Comparison of ENCODE assay signal across 19 cellular contexts in the genomic region with DNA sequence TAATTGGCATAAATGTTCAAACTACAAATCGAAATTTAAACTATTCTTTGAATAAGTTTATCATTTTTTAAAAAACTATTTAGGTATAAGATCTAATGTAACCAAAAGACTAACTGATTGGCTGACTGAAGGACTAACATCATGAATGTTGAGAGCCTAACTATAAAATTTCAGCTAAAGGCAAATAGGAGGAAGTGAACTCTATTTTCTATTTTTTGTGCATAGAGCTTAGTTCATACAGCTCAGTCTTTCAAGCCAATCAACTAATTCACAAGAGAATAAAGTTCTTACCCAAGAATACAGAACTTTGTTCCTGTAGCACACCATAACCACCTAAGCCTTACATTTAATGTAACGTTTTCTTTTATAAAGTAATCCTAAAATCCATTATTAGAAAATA. TPM values are rescaled to one million over a fixed set of nuclear protein-coding genes. Genes with fewer than 3 reads are reported as not detected.
DNase-seq lines count a peak whose midpoint lies in the region; ATAC-seq, FAIRE-seq and TF ChIP-seq lines count a peak whose summit lies in the region.
"Had no signal": no experiment of that assay in that cellular context is flagged by ENCODE, and none has a peak within 500 bp of the region (broad histone marks: within the 10 kb centered on the region; RNA-seq: fewer than 3 reads in every experiment).

No MANE protein-coding gene starts in this region.

- peak overlapping the region; percentile 86; the same call in 1 of the 3 replicates for H3K27ac ChIP-seq in K562 (ENCODE audit: extremely low read depth, low read depth, low read length)
- H3K27ac ChIP-seq: C4-2B had no signal

- no TSS peak for BruUV-seq in K562 (replicated peaks; lab: Mats Ljungman, UMichigan)

- H3K36me3 ChIP-seq in K562 (ENCODE audit: control insufficient read depth, insufficient read depth, low read length) (no peaks in the 10 kb centered on the region; the same call in 2 of the 3 replicates), skeletal muscle satellite cell (ENCODE audit: insufficient read depth, low read length) (no peaks in the 10 kb centered on the region)

- in situ Hi-C loops in K562 (cut with MboI), result no loop called here

- H3K4me3 ChIP-seq in K562 (no peak overlapping the region), skeletal muscle satellite cell (ENCODE audit: low read length) (no peak overlapping the region)
- H3K4me3 ChIP-seq: GM12878 had no signal

- ATAC-seq in K562, result no peak
- no peak for ATAC-seq in HG03469 (IDR thresholded peaks at IDR 0.05; ENCODE audit: unreplicated experiment)
- ATAC-seq: GM12878 had no signal

- CTCF ChIA-PET in K562 (lab: Yijun Ruan, JAX; ENCODE audit: low intra/inter-chr PET ratio), result no interaction called here

- peak overlapping the region; percentile 91 for H2AFZ ChIP-seq in K562 (ENCODE audit: low read depth, low read length)

- H4K20me1 ChIP-seq in K562 (replicated peaks; ENCODE audit: control insufficient read depth, insufficient read depth, low read length), result no peaks in the 10 kb centered on the region

- no peak for TF ChIP-seq EP300 in K562 (IDR thresholded peaks at IDR 0.05; ENCODE audit: low read length)

- H3K4me1 ChIP-seq in K562 (replicated peaks in 1 of 2; ENCODE audit: control insufficient read depth in 2 of 2, insufficient read depth in 2 of 2, low read length in 2 of 2) (peaks cover 7 to 55% of the 10 kb centered on the region in 2 experiments), skeletal muscle satellite cell (ENCODE audit: control insufficient read depth, insufficient read depth, low read length) (peaks cover 69% of the 10 kb centered on the region)

- no peak for TF ChIP-seq CTCF in K562 (IDR thresholded peaks at IDR 0.05 in 2 of 3, conservative IDR thresholded peaks at IDR 0.05 in 1 of 3; ENCODE audit: insufficient read depth in 2 of 3, low read depth in 1 of 3, low read length in 3 of 3)

- POLR2A ChIA-PET in K562 (lab: Yijun Ruan, JAX), result interaction anchor here (0.8 to 2.3 kb wide), 4 partner anchors 9 to 22 kb away, joined by 3 to 7 read pairs (median 3); no protein-coding TSS in a partner anchor

- H3K27me3 ChIP-seq in K562 (ENCODE audit: control insufficient read depth in 2 of 2, insufficient read depth in 2 of 2, low read length in 2 of 2) (no peaks in the 10 kb centered on the region), skeletal muscle satellite cell (ENCODE audit: control insufficient read depth, insufficient read depth, low read length) (no peaks in the 10 kb centered on the region)

- FAIRE-seq in K562 (lab: Jason Lieb, UNC), result no peak
- FAIRE-seq: GM12878 had no signal

- TF ChIP-seq RAD21 in K562 (CRISPR knock-in tag; conservative IDR thresholded peaks at IDR 0.05 in 1 of 2, IDR thresholded peaks at IDR 0.05 in 1 of 2), result no peak; a peak in 1 of 4 replicates

- peak overlapping the region in 1 of 2 experiments; percentile 5; a peak in 1 of 4 replicates for H3K9ac ChIP-seq in K562 (ENCODE audit: insufficient read depth in 1 of 2, low read depth in 2 of 2, low read length in 2 of 2)
- peak overlapping the region; percentile 73 for H3K9ac ChIP-seq in skeletal muscle satellite cell (ENCODE audit: low read depth, low read length)

- intact Hi-C loops in K562 (cut with micrococcal nuclease), result no loop called here

- DNase-seq in DMS53 (lab: John Stamatoyannopoulos, UW), result peak; percentile 17
- no peak for DNase-seq in DMS53 treated with DMSO at 0.1 percent for 48 hours (lab: John Stamatoyannopoulos, UW; ENCODE audit: unreplicated experiment)
- peak; percentile 15 to 27 for DNase-seq in Kasumi-1 (lab: John Stamatoyannopoulos, UW)
- DNase-seq in K562 (ENCODE audit: extremely low read depth in 1 of 4, low spot score in 3 of 4), result no peak
- no peak for DNase-seq in inferior parietal cortex (ENCODE audit: extremely low spot score)
- DNase-seq: 8988T; CD8-positive, alpha-beta memory T cell; DMS79 treated with DMSO at 0.1 percent for 48 hours; H7; NCI-H1417; NCI-H1694 treated with DMSO at 0.1 percent for 48 hours; NCI-H2081 treated with DMSO at 0.1 percent for 48 hours; NCI-H2171 treated with DMSO at 0.1 percent for 48 hours; NCI-H446; NCI-H526 had no signal

- H3K9me1 ChIP-seq in K562 (ENCODE audit: control insufficient read depth, insufficient read depth, low read length), result no peaks in the 10 kb centered on the region

- H3K9me3 ChIP-seq in K562 (replicated peaks; ENCODE audit: control insufficient read depth, insufficient read depth, low read depth, low read length), result 0 out of 2 replicates have a peak, but pooled peaks cover 3% of the 10 kb centered on the region
- H3K9me3 ChIP-seq in skeletal muscle satellite cell (replicated peaks; ENCODE audit: low read length), result no peaks in the 10 kb centered on the region

- no peaks in the 10 kb centered on the region for H3K79me2 ChIP-seq in K562 (ENCODE audit: control insufficient read depth, insufficient read depth, low read length)

- H3K4me2 ChIP-seq in K562 (ENCODE audit: insufficient read depth, low read length) (no peak overlapping the region), skeletal muscle satellite cell (ENCODE audit: low read length) (peak overlapping the region; percentile 55)

- no peak for TF ChIP-seq POLR2A in K562 (conservative IDR thresholded peaks at IDR 0.05)

- 15% methylated on average over 2 of the region's 2 CpGs for WGBS in K562 (ENCODE audit: insufficient coverage, low coverage, missing lambda C conversion rate)

TF ChIP-seq in K562, 482 proteins besides CTCF, POLR2A, EP300 and RAD21 (continues in another document):
- TF ChIP-seq HIVEP1 (CRISPR knock-in tag; IDR thresholded peaks at IDR 0.05) (no peak), ZFPM2 (CRISPR knock-in tag; IDR thresholded peaks at IDR 0.05) (0 out of 2 replicates have a peak, but pooled peaks have one; percentile 23), NR2C2 (CRISPR knock-in tag; IDR thresholded peaks at IDR 0.05) (no peak), NR2C2 (tag; IDR thresholded peaks at IDR 0.05) (0 out of 2 replicates have a peak, but pooled peaks have one; percentile 17), POLR2H (tag; IDR thresholded peaks at IDR 0.05; ENCODE audit: low read depth) (0 out of 2 replicates have a peak, but pooled peaks have one; percentile 28), CC2D1A (IDR thresholded peaks at IDR 0.05) (no peak), PML (IDR thresholded peaks at IDR 0.05; ENCODE audit: low read length) (no peak), THRAP3 (IDR thresholded peaks at IDR 0.05; ENCODE audit: borderline replicate concordance) (0 out of 2 replicates have a peak, but pooled peaks have one; percentile 47), CEBPG (CRISPR knock-in tag; IDR thresholded peaks at IDR 0.05) (no peak), CEBPG (tag; conservative IDR thresholded peaks at IDR 0.05 in 1 of 2, IDR thresholded peaks at IDR 0.05 in 1 of 2) (0 out of 4 replicates have a peak, but pooled peaks of 1 of the 2 experiments have one; percentile 7)
- TF ChIP-seq, protein P1, sequence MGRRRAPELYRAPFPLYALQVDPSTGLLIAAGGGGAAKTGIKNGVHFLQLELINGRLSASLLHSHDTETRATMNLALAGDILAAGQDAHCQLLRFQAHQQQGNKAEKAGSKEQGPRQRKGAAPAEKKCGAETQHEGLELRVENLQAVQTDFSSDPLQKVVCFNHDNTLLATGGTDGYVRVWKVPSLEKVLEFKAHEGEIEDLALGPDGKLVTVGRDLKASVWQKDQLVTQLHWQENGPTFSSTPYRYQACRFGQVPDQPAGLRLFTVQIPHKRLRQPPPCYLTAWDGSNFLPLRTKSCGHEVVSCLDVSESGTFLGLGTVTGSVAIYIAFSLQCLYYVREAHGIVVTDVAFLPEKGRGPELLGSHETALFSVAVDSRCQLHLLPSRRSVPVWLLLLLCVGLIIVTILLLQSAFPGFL (CRISPR knock-in tag; IDR thresholded peaks at IDR 0.05), result no peak
- TF ChIP-seq, protein P2, sequence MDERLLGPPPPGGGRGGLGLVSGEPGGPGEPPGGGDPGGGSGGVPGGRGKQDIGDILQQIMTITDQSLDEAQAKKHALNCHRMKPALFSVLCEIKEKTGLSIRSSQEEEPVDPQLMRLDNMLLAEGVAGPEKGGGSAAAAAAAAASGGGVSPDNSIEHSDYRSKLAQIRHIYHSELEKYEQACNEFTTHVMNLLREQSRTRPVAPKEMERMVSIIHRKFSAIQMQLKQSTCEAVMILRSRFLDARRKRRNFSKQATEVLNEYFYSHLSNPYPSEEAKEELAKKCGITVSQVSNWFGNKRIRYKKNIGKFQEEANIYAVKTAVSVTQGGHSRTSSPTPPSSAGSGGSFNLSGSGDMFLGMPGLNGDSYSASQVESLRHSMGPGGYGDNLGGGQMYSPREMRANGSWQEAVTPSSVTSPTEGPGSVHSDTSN (CRISPR knock-in tag; IDR thresholded peaks at IDR 0.05; ENCODE audit: low read depth), result no peak
- TF ChIP-seq, protein P2 (tag; conservative IDR thresholded peaks at IDR 0.05; ENCODE audit: low read depth), result 0 out of 2 replicates have a peak, but pooled peaks have one; percentile 3

RNA-seq across cellular contexts. Expression of a gene that starts 46.3 kb away (rescaled TPM):
- 282 and 467 TPM in 2 replicates for total RNA-seq in K562 (2011; cell fraction: chromatin; rRNA removed; ENCODE audit: low replicate concordance)
- total RNA-seq in K562 (2011; cell fraction: nucleolus; rRNA removed), result 111 and 113 TPM in 2 replicates
- total RNA-seq in K562 (2011; cell fraction: nucleoplasm; rRNA removed), result 160 and 217 TPM in 2 replicates
- total RNA-seq in K562 (2014; rRNA removed), result 50.1 and 60.1 TPM in 2 replicates
- 114 and 158 TPM in 2 replicates for total RNA-seq in K562 (2014; rRNA removed; fragmentation: Illumina TruSeq; extraction: Trizol)
- 144 and 155 TPM in 2 replicates for total RNA-seq in K562 (2015; rRNA removed; fragmentation: Illumina TruSeq; extraction: Trizol)
- total RNA-seq in K562 (2021), result 98.8 and 115 TPM in 2 replicates
- polyA plus RNA-seq in K562 (2011; rRNA removed), result 128 and 172 TPM in 2 replicates
- 42.0 and 63.5 TPM in 2 replicates for polyA plus RNA-seq in K562 (2011; cell fraction: cytosol; rRNA removed)
- 254 and 270 TPM in 2 replicates for polyA plus RNA-seq in K562 (2011; cell fraction: nucleus; rRNA removed)
- 56.3 and 84.9 TPM in 2 replicates for polyA plus RNA-seq in K562 (2012)
- 71.5 and 82.1 TPM in 2 replicates for polyA plus RNA-seq in K562 (2014; fragmentation: Illumina TruSeq; extraction: Trizol)
- 10 to 100 TPM; 23.3 to 23.9 TPM for polyA plus RNA-seq in K562 (2014; fragmentation: Nextera tagmentation; extraction: Ambion mirVana)
- polyA plus RNA-seq in K562 (2014; rRNA removed), result 49.6 and 60.5 TPM in 2 replicates
- polyA minus RNA-seq in K562 (2011; rRNA and poly(A)+ RNA removed), result 447 and 452 TPM in 2 replicates
- polyA minus RNA-seq in K562 (2011; cell fraction: cytosol; rRNA and poly(A)+ RNA removed), result 96.1 and 167 TPM in 2 replicates
- 374 and 571 TPM in 2 replicates for polyA minus RNA-seq in K562 (2011; cell fraction: nucleus; rRNA and poly(A)+ RNA removed)
- total RNA-seq in skeletal muscle satellite cell (2012; rRNA removed), result 73.6 and 112 TPM in 2 replicates

Comparison
In these comparisons a context has a peak if more than half of its experiments do, and no peak if none do; other contexts are left out.
1. DNase-seq: peak in DMS53 (single experiment) and Kasumi-1 (2 of 2); none in DMS53 treated with DMSO at 0.1 percent for 48 hours (single experiment), K562 (0 of 4) and inferior parietal cortex (single experiment).